8 cellular contexts compared by ENCODE assay signal in genomic region chr1:1746566-1746909, GRCh38. TPM values are rescaled to one million over a fixed set of nuclear protein-coding genes. Genes with fewer than 3 reads are reported as not detected.
DNase-seq lines count a peak whose midpoint lies in the region; ATAC-seq, FAIRE-seq and TF ChIP-seq lines count a peak whose summit lies in the region.
"Not testable (repeated sequence)": the region's sequence is repeated elsewhere in the genome, so short reads cannot be mapped to it uniquely, and the experiment has no call there.

No MANE protein-coding gene starts in this region.

- no CpG with 5 or more reads among the region's 35 CpGs for WGBS in hepatocyte (ENCODE audit: low lambda C conversion rate, missing lambda C conversion rate)
- no CpG with 5 or more reads among the region's 35 CpGs for WGBS in pancreas, 2 donors

- intact Hi-C loops in ascending aorta (cut with DNase I): loop anchor here (10.0 kb wide), 1 partner anchor 52 kb away; the partner anchor contains the start of gene SLC35E2B
- intact Hi-C loops in pancreas (cut with DNase I); uterus (cut with DNase I; ENCODE audit: low total_unique reads): not testable (repeated sequence)

- H3K27ac ChIP-seq in SJSA1 (peak overlapping the region; percentile 64), ascending aorta (peak overlapping the region; percentile 95 to 96), hepatocyte (peak overlapping the region; percentile 99), pancreas (peak overlapping the region; percentile 79 to 98 (median 90)), uterus (peak overlapping the region; percentile 96)

- H3K9me2 ChIP-seq in hepatocyte (replicated peaks; ENCODE audit: insufficient read depth): not testable (repeated sequence)

- H3K4me1 ChIP-seq in SJSA1 (replicated peaks); ascending aorta; hepatocyte (ENCODE audit: insufficient read depth); pancreas; uterus: not testable (repeated sequence)

- not testable (repeated sequence) for DNase-seq in SJSA1 (ENCODE audit: low read depth in 1 of 2, low spot score in 2 of 2); ascending aorta (ENCODE audit: low spot score in 2 of 2); hepatocyte (ENCODE audit: low spot score); pancreas; uterus

- H3K79me2 ChIP-seq in hepatocyte: peaks cover 17% of the 10 kb centered on the region

- TF ChIP-seq POLR2A in uterus (IDR thresholded peaks at IDR 0.05): not testable (repeated sequence)

- not testable (repeated sequence) for H4K20me1 ChIP-seq in hepatocyte (ENCODE audit: insufficient read depth, poor library complexity, severe bottlenecking)

- TF ChIP-seq CTCF in ascending aorta (IDR thresholded peaks at IDR 0.05); hepatocyte (IDR thresholded peaks at IDR 0.05; ENCODE audit: poor library complexity); pancreas (IDR thresholded peaks at IDR 0.05); uterus (IDR thresholded peaks at IDR 0.05): not testable (repeated sequence)

- peak overlapping the region; percentile 27 for H3K4me3 ChIP-seq in SJSA1
- H3K4me3 ChIP-seq in ascending aorta: peak overlapping the region; percentile 60 to 77
- not testable (repeated sequence) for H3K4me3 ChIP-seq in hepatocyte
- peak overlapping the region in 3 of 4 donors; percentile 24 to 41 (median 37) for H3K4me3 ChIP-seq in pancreas
- H3K4me3 ChIP-seq in uterus: peak overlapping the region; percentile 53 to 60

- not testable (repeated sequence) for H3K27me3 ChIP-seq in SJSA1 (replicated peaks); ascending aorta; hepatocyte; pancreas; uterus

- H2AFZ ChIP-seq in hepatocyte: not testable (repeated sequence)

- H3K36me3 ChIP-seq in SJSA1; ascending aorta; hepatocyte (replicated peaks; ENCODE audit: insufficient read depth, low read depth); pancreas; uterus: not testable (repeated sequence)

- ATAC-seq in GM18873 (IDR thresholded peaks at IDR 0.05; ENCODE audit: low FRiP score, unreplicated experiment): peak; percentile 58
- peak; percentile 80 for ATAC-seq in GM21825 (IDR thresholded peaks at IDR 0.05; ENCODE audit: unreplicated experiment)
- peak; percentile 67 for ATAC-seq in HG03159 (IDR thresholded peaks at IDR 0.05; ENCODE audit: unreplicated experiment)
- ATAC-seq in pancreas: peak; percentile 85 to 96 (median 88)

- not testable (repeated sequence) for FAIRE-seq in pancreas (lab: Jason Lieb, UNC)

- not testable (repeated sequence) for H3K9me3 ChIP-seq in SJSA1 (replicated peaks); ascending aorta; hepatocyte (ENCODE audit: low read depth); pancreas; uterus

- H3K4me2 ChIP-seq in hepatocyte: peak overlapping the region; percentile 65

RNA-seq across cellular contexts. Expression of gene CDK11A, which starts 22.4 kb away (rescaled TPM):
- total RNA-seq in SJSA1 (2014; rRNA removed; shearing (Covaris generic)): 11.8 and 22.6 TPM in 2 replicates
- 150 TPM for total RNA-seq in ascending aorta
- 9.2 and 19.5 TPM in 2 replicates for total RNA-seq in hepatocyte
- polyA plus RNA-seq in hepatocyte: 30.9 and 41.6 TPM in 2 replicates
- 10 to 100 TPM; 13.2 to 22.0 (median 16.7) TPM for total RNA-seq in pancreas
- 100 to 1,000 TPM in 1 of 2 donors, 10 to 100 TPM in 1; 63.5 to 111 TPM for polyA plus RNA-seq in pancreas
- total RNA-seq in uterus: 10 to 100 TPM in 2 of 4 donors, 1 to 10 TPM in 2; 1.8 to 60.0 (median 7.5) TPM

RNA-seq across cellular contexts. Expression of gene NADK, which starts 31.7 kb away (rescaled TPM):
- 50.4 and 62.1 TPM in 2 replicates for total RNA-seq in SJSA1 (2014; rRNA removed; shearing (Covaris generic))
- 104 TPM for total RNA-seq in ascending aorta
- total RNA-seq in hepatocyte: 46.9 and 67.5 TPM in 2 replicates
- 57.3 and 68.2 TPM in 2 replicates for polyA plus RNA-seq in hepatocyte
- total RNA-seq in pancreas: 10 to 100 TPM; 27.8 to 55.9 (median 39.0) TPM
- 10 to 100 TPM; 46.9 to 63.3 TPM for polyA plus RNA-seq in pancreas
- total RNA-seq in uterus: 10 to 100 TPM; 40.1 to 76.9 (median 51.8) TPM

RNA-seq across cellular contexts. Expression of gene SLC35E2B, which starts 53.9 kb away (rescaled TPM):
- 8.9 and 13.1 TPM in 2 replicates for total RNA-seq in SJSA1 (2014; rRNA removed; shearing (Covaris generic))
- total RNA-seq in ascending aorta (43.7 TPM), hepatocyte (46.7 and 48.2 TPM in 2 replicates), pancreas (10 to 100 TPM; 12.1 to 45.4 (median 24.0) TPM), uterus (10 to 100 TPM; 19.1 to 59.2 (median 52.5) TPM)
- polyA plus RNA-seq in hepatocyte (27.5 and 29.2 TPM in 2 replicates), pancreas (10 to 100 TPM; 23.4 to 26.0 TPM)
